3 cellular contexts compared by ENCODE assay signal in genomic region chr11:45788887-45789286, GRCh38.
A peak's percentile ranks its signal among the peaks of the same experiment; 100 is the strongest.
TF ChIP-seq lines count a peak whose summit lies in the region.

No MANE protein-coding gene starts in this region.

TF ChIP-seq in HepG2, 621 proteins besides CTCF, POLR2A, EP300 and RAD21:
- TF ChIP-seq ZNF446 (CRISPR knock-in tag; IDR thresholded peaks at IDR 0.05) (no peak), POGZ (CRISPR knock-in tag; IDR thresholded peaks at IDR 0.05) (no peak), NFKB2 (CRISPR knock-in tag; IDR thresholded peaks at IDR 0.05; ENCODE audit: borderline replicate concordance) (no peak), ZNF607 (CRISPR knock-in tag; IDR thresholded peaks at IDR 0.05; ENCODE audit: borderline replicate concordance) (no peak), ATF7 (IDR thresholded peaks at IDR 0.05) (peak; percentile 96), ATF7 (CRISPR knock-in tag; IDR thresholded peaks at IDR 0.05) (no peak), CEBPG (CRISPR knock-in tag; IDR thresholded peaks at IDR 0.05) (no peak), ERF (CRISPR knock-in tag; IDR thresholded peaks at IDR 0.05) (no peak), CSRNP2 (CRISPR knock-in tag; conservative IDR thresholded peaks at IDR 0.05; ENCODE audit: low read depth) (no peak), BRD4 (CRISPR knock-in tag; IDR thresholded peaks at IDR 0.05) (no peak), POLR2G (IDR thresholded peaks at IDR 0.05; ENCODE audit: low read depth, low read length) (no peak), CREB1 (IDR thresholded peaks at IDR 0.05) (peak; percentile 93), CREB1 (CRISPR knock-in tag; IDR thresholded peaks at IDR 0.05) (no peak)
- TF ChIP-seq, protein P1, sequence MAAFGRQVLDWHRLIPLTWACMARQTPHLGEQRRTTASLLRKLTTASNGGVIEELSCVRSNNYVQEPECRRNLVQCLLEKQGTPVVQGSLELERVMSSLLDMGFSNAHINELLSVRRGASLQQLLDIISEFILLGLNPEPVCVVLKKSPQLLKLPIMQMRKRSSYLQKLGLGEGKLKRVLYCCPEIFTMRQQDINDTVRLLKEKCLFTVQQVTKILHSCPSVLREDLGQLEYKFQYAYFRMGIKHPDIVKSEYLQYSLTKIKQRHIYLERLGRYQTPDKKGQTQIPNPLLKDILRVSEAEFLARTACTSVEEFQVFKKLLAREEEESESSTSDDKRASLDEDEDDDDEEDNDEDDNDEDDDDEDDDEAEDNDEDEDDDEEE (CRISPR knock-in tag; IDR thresholded peaks at IDR 0.05), result no peak

TF ChIP-seq in A549, 52 proteins besides CTCF, POLR2A, EP300 and RAD21:
- no peak for TF ChIP-seq RFX5 (IDR thresholded peaks at IDR 0.05)
- TF ChIP-seq BCL3 (IDR thresholded peaks at IDR 0.05), result no peak
- TF ChIP-seq HDAC2 (IDR thresholded peaks at IDR 0.05), result no peak
- no peak for TF ChIP-seq TFCP2L1 (CRISPR knock-in tag; IDR thresholded peaks at IDR 0.05)
- no peak for TF ChIP-seq MAFK (IDR thresholded peaks at IDR 0.05; ENCODE audit: partially characterized antibody)

TF ChIP-seq in K562, 482 proteins besides CTCF, POLR2A, EP300 and RAD21:
- TF ChIP-seq ATF7 (IDR thresholded peaks at IDR 0.05) (peak; percentile 64; the same call in 1 of the 2 replicates), PHF20 (IDR thresholded peaks at IDR 0.05; ENCODE audit: partially characterized antibody) (no peak), NCOA2 (IDR thresholded peaks at IDR 0.05; ENCODE audit: partially characterized antibody in 2 of 2) (no peak), ZNF740 (CRISPR knock-in tag; IDR thresholded peaks at IDR 0.05) (no peak), ZNF740 (tag; IDR thresholded peaks at IDR 0.05) (no peak), ATF3 (IDR thresholded peaks at IDR 0.05) (0 out of 2 replicates have a peak, but pooled peaks have one; percentile 24), ATF3 (CRISPR knock-in tag; conservative IDR thresholded peaks at IDR 0.05) (no peak)
